Comparison of ENCODE assay signal across 10 cellular contexts in the genomic region with DNA sequence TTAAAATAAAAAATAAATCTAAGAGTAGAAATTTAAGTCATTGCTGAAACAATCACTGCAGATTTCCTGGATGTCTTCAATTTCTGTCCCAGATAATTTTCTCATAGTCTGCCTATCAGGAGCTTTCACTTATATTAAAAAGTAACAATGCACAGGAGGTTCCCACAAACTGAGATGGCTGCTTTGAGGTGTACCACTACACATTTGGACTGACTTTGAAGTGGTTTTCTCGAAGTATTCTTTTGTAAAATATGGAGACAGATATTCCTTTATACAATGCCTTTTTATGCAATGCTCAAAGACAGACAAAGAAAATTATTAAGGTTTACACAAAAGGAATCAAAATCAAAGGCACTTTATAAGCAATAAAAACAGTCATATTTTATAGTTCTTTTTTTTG.
"Had no signal": no experiment of that assay in that cellular context is flagged by ENCODE, and none has a peak within 500 bp of the region (broad histone marks: within the 10 kb centered on the region; RNA-seq: fewer than 3 reads in every experiment).

No MANE protein-coding gene starts in this region.

- H3K9ac ChIP-seq: GM23248 had no signal

- H3K4me1 ChIP-seq: HAP-1 had no signal

- ATAC-seq: HCT116, HepG2, K562 had no signal

- H2AFZ ChIP-seq: GM23248 had no signal

- DNase-seq: GM23248, GOT3, H7, HFFc6, KG1 had no signal

- H3K9me3 ChIP-seq: HAP-1 had no signal

- H3K4me3 ChIP-seq: GM23248, HAP-1, K562 had no signal

- H3K27ac ChIP-seq: GM23248, HL-60 had no signal

- FAIRE-seq: HepG2, K562 had no signal
